ENCODE assay signal across 34 cellular contexts in genomic region chr6:43460032-43460431, GRCh38. TPM values are rescaled to one million over a fixed set of nuclear protein-coding genes. Genes with fewer than 3 reads are reported as not detected.
"Had no signal": no experiment of that assay in that cellular context is flagged by ENCODE, and none has a peak within 500 bp of the region (broad histone marks: within the 10 kb centered on the region; RNA-seq: fewer than 3 reads in every experiment).

No MANE protein-coding gene starts in this region.

- DNase-seq: activated B cell treated with CpG ODN at 0.5 μM for 24 hours; activated CD4-positive, alpha-beta memory T cell treated with anti-CD3 and anti-CD28 coated beads for 36 hours; activated CD4-positive, alpha-beta T cell treated with anti-CD3 and anti-CD28 coated beads for 4 hours; activated CD4-positive, alpha-beta T cell treated with anti-CD3 and anti-CD28 coated beads, Interleukin-2, amount 10 ng/mL, durations not matched to agents 24 days and 14 days; activated CD4-positive, alpha-beta T cell treated with anti-CD3 and anti-CD28 coated beads, Interleukin-2, amount 50 U/mL, for 1 hour; activated CD4-positive, alpha-beta T cell treated with anti-CD3 and anti-CD28 coated beads, Interleukin-2, amount 50 U/mL, for 4 hours; activated CD4-positive, CD25-positive, alpha-beta regulatory T cell treated with anti-CD3 and anti-CD28 coated beads, Interleukin-2, amount 50 U/mL, for 72 hours; activated CD8-positive, alpha-beta memory T cell treated with anti-CD3 and anti-CD28 coated beads, Interleukin-2, amount 50 U/mL, for 4 hours; activated CD8-positive, alpha-beta T cell treated with anti-CD3 and anti-CD28 coated beads for 36 hours; activated effector memory CD4-positive, alpha-beta T cell treated with anti-CD3 and anti-CD28 coated beads, Interleukin-2, amount 50 U/mL, for 16 hours; activated gamma-delta T cell treated with Interleukin-2 at 50 U/mL for 16 hours; activated naive CD4-positive, alpha-beta T cell; activated naive CD4-positive, alpha-beta T cell treated with anti-CD3 and anti-CD28 coated beads for 36 hours; activated naive CD4-positive, alpha-beta T cell treated with anti-CD3 and anti-CD28 coated beads, Interleukin-2, amount 50 U/mL, for 16 hours; activated naive CD8-positive, alpha-beta T cell treated with anti-CD3 and anti-CD28 coated beads for 36 hours; activated T-cell treated with anti-CD3 and anti-CD28 coated beads for 4 hours; activated T-cell treated with anti-CD3 and anti-CD28 coated beads, Interleukin-2, amount 50 U/mL, for 1 hour; activated T-cell treated with anti-CD3 and anti-CD28 coated beads, Interleukin-2, amount 50 U/mL, for 4 hours; activated T-cell treated with anti-CD3 and anti-CD28 coated beads, Interleukin-2, amount 50 U/mL, for 72 hours; adrenal gland; amniotic stem cell; aorta; body of pancreas; brain microvascular endothelial cell; central memory CD4-positive, alpha-beta T cell; T-helper 1 cell; T-helper 2 cell; T-helper 9 cell had no signal

- H3K4me1 ChIP-seq: breast epithelium had no signal

- H3K9me3 ChIP-seq: adrenal gland, body of pancreas, breast epithelium had no signal

- FAIRE-seq: astrocyte, TTC549 had no signal

- H3K36me3 ChIP-seq: adrenal gland, brain microvascular endothelial cell, breast epithelium had no signal

- H3K4me3 ChIP-seq: adrenal gland, body of pancreas, breast epithelium had no signal

- H3K27me3 ChIP-seq: brain microvascular endothelial cell had no signal

- H3K27ac ChIP-seq: adrenal gland, body of pancreas, brain microvascular endothelial cell, breast epithelium, VCaP had no signal

- ATAC-seq: activated CD8-positive, alpha-beta T cell treated with anti-CD3 and anti-CD28 coated beads for 36 hours; activated naive CD4-positive, alpha-beta T cell treated with anti-CD3 and anti-CD28 coated beads, Interleukin-2, amount 50 U/mL, for 72 hours; activated T-cell treated with anti-CD3 and anti-CD28 coated beads, Interleukin-2, amount 50 U/mL, for 4 hours; activated T-cell treated with anti-CD3 and anti-CD28 coated beads, Interleukin-2, amount 50 U/mL, for 72 hours; activated T-helper 17 cell treated with anti-CD3 and anti-CD28 coated beads, Interleukin-2, amount 50 U/mL, for 72 hours; body of pancreas had no signal

RNA-seq across cellular contexts. Expression of gene DLK2, which starts 4.7 kb away (rescaled TPM):
- total RNA-seq: aorta, body of pancreas had no signal
- polyA plus RNA-seq: aorta had no signal

RNA-seq across cellular contexts. Expression of gene LRRC73, which starts 50.1 kb away (rescaled TPM):
- total RNA-seq: body of pancreas had no signal
